In the genomic region with DNA sequence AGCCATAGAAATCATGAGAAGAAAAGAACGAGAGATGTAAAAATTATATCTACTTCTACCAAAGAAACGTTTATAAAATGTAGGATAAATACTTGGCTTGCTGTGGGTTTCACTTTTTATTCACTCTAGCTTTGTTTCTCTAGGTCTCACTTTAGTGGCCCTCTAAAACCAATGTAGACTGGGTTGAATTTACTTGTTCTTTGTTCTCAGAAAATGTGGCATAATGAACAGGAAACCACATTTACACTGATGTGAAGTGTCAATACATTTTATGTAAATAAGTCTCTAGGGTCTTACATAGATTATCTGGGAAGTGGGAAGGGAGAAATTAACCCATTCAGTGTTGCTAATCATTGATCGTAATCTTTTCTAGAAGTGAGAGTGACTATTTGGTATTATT, we compare ENCODE assay signal across 23 cellular contexts. TPM values are rescaled to one million over a fixed set of nuclear protein-coding genes. Genes with fewer than 3 reads are reported as not detected.
DNase-seq lines count a peak whose midpoint lies in the region; ATAC-seq and TF ChIP-seq lines count a peak whose summit lies in the region.
"Had no signal": no experiment of that assay in that cellular context is flagged by ENCODE, and none has a peak within 500 bp of the region (broad histone marks: within the 10 kb centered on the region; RNA-seq: fewer than 3 reads in every experiment).

No MANE protein-coding gene starts in this region.

- H3K4me2 ChIP-seq in H9 (ENCODE audit: insufficient read depth, insufficient read length, low read length) = no peak overlapping the region

- H2BK12ac ChIP-seq in H9 (ENCODE audit: insufficient read length, low read depth, low read length) = no peak overlapping the region

- ATAC-seq in Right ventricle myocardium inferior = no peak
- no peak for ATAC-seq in HG02623 (IDR thresholded peaks at IDR 0.05; ENCODE audit: unreplicated experiment)
- ATAC-seq: HepG2 had no signal

- H3K79me2 ChIP-seq in H9 (ENCODE audit: insufficient read depth, low read length) = no peaks in the 10 kb centered on the region

- H4K8ac ChIP-seq in H9 (replicated peaks; ENCODE audit: insufficient read length, low read depth, low read length) = no peak overlapping the region

- H3T11ph ChIP-seq in H9 (ENCODE audit: low read length) = no peak overlapping the region

- H3K9ac ChIP-seq in H9 (ENCODE audit: extremely low read depth, insufficient read length, low read length) (no peak overlapping the region), iPS-18a (ENCODE audit: low read length) (no peak overlapping the region)

- H4K20me1 ChIP-seq in H9 (ENCODE audit: control insufficient read depth, insufficient read depth, insufficient read length) = no peaks in the 10 kb centered on the region

- H2BK5ac ChIP-seq in H9 (ENCODE audit: insufficient read length, low read length) = no peak overlapping the region

- no peak overlapping the region for H2BK20ac ChIP-seq in H9 (ENCODE audit: low read depth, low read length, poor library complexity, severe bottlenecking)

- no peaks in the 10 kb centered on the region for H3K79me1 ChIP-seq in H9 (ENCODE audit: insufficient read depth, low read depth, low read length, poor library complexity, severe bottlenecking)

- no peak overlapping the region for H3K18ac ChIP-seq in H9 (ENCODE audit: insufficient read length, low read depth, low read length)

- no peak overlapping the region for H3K4me3 Mint-ChIP-seq in H9
- H3K4me3 Mint-ChIP-seq: CD4-positive, alpha-beta memory T cell had no signal

- DNase-seq in NCI-H2107 treated with DMSO at 0.1 percent for 48 hours (lab: John Stamatoyannopoulos, UW; ENCODE audit: unreplicated experiment) (peak; percentile 51), NCI-H2107 (lab: John Stamatoyannopoulos, UW) (no peak), H9 (no peak), NCI-H526 treated with DMSO at 0.1 percent for 48 hours (lab: John Stamatoyannopoulos, UW) (peak; percentile 47), Right ventricle myocardium inferior (ENCODE audit: missing footprints) (no peak), epidermal melanocyte (ENCODE audit: insufficient read length, low spot score) (no peak)
- DNase-seq: BE2C; Calu3; CD4-positive, alpha-beta memory T cell; DMS79; GOT3; KG1; NCI-H1417 treated with DMSO at 0.1 percent for 48 hours; NCI-H2171; NCI-H446 treated with DMSO at 0.1 percent for 48 hours; SHP77 had no signal

- no CpG with 5 or more reads among the region's 3 CpGs for WGBS in H9 (ENCODE audit: extremely low coverage, insufficient read length, low lambda C conversion rate)

- H3K27ac ChIP-seq in H9 (ENCODE audit: insufficient read length, low read depth, low read length) = no peak overlapping the region
- no peak overlapping the region for H3K27ac ChIP-seq in iPS-18a (ENCODE audit: low read length)
- H3K27ac ChIP-seq: SK-N-MC had no signal

- no peak overlapping the region for H3K14ac ChIP-seq in H9 (ENCODE audit: insufficient read depth, low read length)

- H3K56ac ChIP-seq in H9 (ENCODE audit: insufficient read length, low read depth, low read length) = no peak overlapping the region

- no peaks in the 10 kb centered on the region for H3K27me3 ChIP-seq in H9 (ENCODE audit: insufficient read depth, low read length)
- no peaks in the 10 kb centered on the region for H3K27me3 ChIP-seq in iPS-18a (ENCODE audit: control insufficient read depth, insufficient read depth, low read length)
- H3K27me3 ChIP-seq: BE2C had no signal

- H4K91ac ChIP-seq in H9 (ENCODE audit: insufficient read length, low read depth, low read length) = no peak overlapping the region

- peaks cover 37 to 52% of the 10 kb centered on the region in 2 experiments for H3K4me1 Mint-ChIP-seq in H9
- H3K4me1 Mint-ChIP-seq: CD4-positive, alpha-beta memory T cell had no signal

- no peak overlapping the region for H2AFZ ChIP-seq in H9 (ENCODE audit: low read length)

- H3K4ac ChIP-seq in H9 (ENCODE audit: low read depth, low read length) = no peak overlapping the region

- no peaks in the 10 kb centered on the region for H3K23me2 ChIP-seq in H9 (ENCODE audit: insufficient read length, low read depth, low read length, poor library complexity, severe bottlenecking)

- no peak overlapping the region for H4K5ac ChIP-seq in H9 (ENCODE audit: insufficient read length, low read depth, low read length)

- intact Hi-C loops in Right ventricle myocardium inferior (cut with DNase I) = no loop called here

- H3K4me3 ChIP-seq in iPS-18a (ENCODE audit: low read length) = peak overlapping the region; percentile 12
- H3K4me3 ChIP-seq: SK-N-MC had no signal

- no peaks in the 10 kb centered on the region; a peak in 1 of 5 replicates for H3K9me3 Mint-ChIP-seq in H9

- H2BK120ac ChIP-seq in H9 (ENCODE audit: low read depth, low read length, poor library complexity, severe bottlenecking) = no peak overlapping the region

- no peaks in the 10 kb centered on the region for H3K36me3 ChIP-seq in iPS-18a (ENCODE audit: control insufficient read depth, low read depth, low read length)
- H3K36me3 ChIP-seq: BE2C had no signal

- TF ChIP-seq CTCF in H9 (conservative IDR thresholded peaks at IDR 0.05) = no peak

- no peak overlapping the region for H2AK5ac ChIP-seq in H9 (ENCODE audit: insufficient read length, low read length)

- H3K23ac ChIP-seq in H9 (ENCODE audit: insufficient read length, low read depth, low read length) = no peak overlapping the region

- H3K4me1 ChIP-seq in H9 (ENCODE audit: insufficient read depth, low read length) (peaks cover 13% of the 10 kb centered on the region), iPS-18a (ENCODE audit: control insufficient read depth, low read depth, low read length) (peaks cover 21% of the 10 kb centered on the region)
- H3K4me1 ChIP-seq: BE2C had no signal

- H2BK15ac ChIP-seq in H9 (ENCODE audit: low read depth, low read length) = no peak overlapping the region

- peak overlapping the region; percentile 7 to 76 (median 40); a peak in 4 of 7 replicates for H3K27ac Mint-ChIP-seq in H9
- H3K27ac Mint-ChIP-seq: CD4-positive, alpha-beta memory T cell had no signal

- H3K27me3 Mint-ChIP-seq in H9 (ENCODE audit: low read depth) = no peaks in the 10 kb centered on the region
- H3K27me3 Mint-ChIP-seq: CD4-positive, alpha-beta memory T cell had no signal

- no peaks in the 10 kb centered on the region for H3K9me3 ChIP-seq in H9 (ENCODE audit: control insufficient read depth, low read depth, low read length)
- no peaks in the 10 kb centered on the region for H3K9me3 ChIP-seq in iPS-18a (ENCODE audit: control insufficient read depth, low read depth, low read length)
- H3K9me3 ChIP-seq: BE2C had no signal

- H3K36me3 Mint-ChIP-seq in H9 (ENCODE audit: insufficient read depth in 1 of 3, low read depth in 3 of 3) = no peaks in the 10 kb centered on the region; a peak in 1 of 7 replicates
- H3K36me3 Mint-ChIP-seq: CD4-positive, alpha-beta memory T cell had no signal

RNA-seq across cellular contexts. Expression of a gene that starts 58.9 kb away (rescaled TPM):
- total RNA-seq in H9 (2021) = 1.8 and 2.4 TPM in 2 replicates
- not detected for total RNA-seq in Right ventricle myocardium inferior
- total RNA-seq: A172; Calu3; CD4-positive, alpha-beta memory T cell; OCI-LY7; T-helper 2 cell treated with Interferon-gamma antibody and Interleukin-4, amounts not matched to agents 100 ng/mL and 5 ng/mL, for 36 hours had no signal

Comparison
In these comparisons a context has a peak if more than half of its experiments do, and no peak if none do; other contexts are left out.
1. DNase-seq: peak in NCI-H2107 treated with DMSO at 0.1 percent for 48 hours (single experiment) and NCI-H526 treated with DMSO at 0.1 percent for 48 hours (single experiment); none in NCI-H2107 (single experiment), H9 (single experiment), Right ventricle myocardium inferior (single experiment) and epidermal melanocyte (single experiment).